ENCODE assay signal across 1 cellular context in genomic region chr20:38181207-38181693, GRCh38.
TF ChIP-seq lines count a peak whose summit lies in the region.

No MANE protein-coding gene starts in this region.

TF ChIP-seq in WTC11, 78 proteins besides CTCF, POLR2A, EP300 and RAD21 (continued from another document):
- TF ChIP-seq AFF4 (CRISPR knock-in tag; IDR thresholded peaks at IDR 0.05; ENCODE audit: borderline replicate concordance) (no peak), SOX15 (CRISPR knock-in tag; IDR thresholded peaks at IDR 0.05) (no peak), IRF1 (CRISPR knock-in tag; IDR thresholded peaks at IDR 0.05) (no peak), ZNF281 (CRISPR knock-in tag; IDR thresholded peaks at IDR 0.05) (no peak), ZNF512 (CRISPR knock-in tag; IDR thresholded peaks at IDR 0.05; ENCODE audit: borderline replicate concordance) (no peak), ZMAT4 (CRISPR knock-in tag; IDR thresholded peaks at IDR 0.05) (no peak)
TF ChIP-seq in WTC11: peak in this region for 0.
